32 cellular contexts compared by ENCODE assay signal in genomic region chrX:138638996-138639395, GRCh38.
"Had no signal": no experiment of that assay in that cellular context is flagged by ENCODE, and none has a peak within 500 bp of the region (broad histone marks: within the 10 kb centered on the region; RNA-seq: fewer than 3 reads in every experiment).

No MANE protein-coding gene starts in this region.

- ATAC-seq: activated CD8-positive, alpha-beta memory T cell treated with anti-CD3 and anti-CD28 coated beads, Interleukin-2, amount 10 ng/mL, durations not matched to agents 7 days and 5 days; activated naive CD8-positive, alpha-beta T cell treated with anti-CD3 and anti-CD28 coated beads, Interleukin-2, amount 50 U/mL, for 24 hours; body of pancreas; WTC11 had no signal

- H3K4me3 ChIP-seq: body of pancreas, breast epithelium, PC-9, SJCRH30, SK-N-MC had no signal

- H3K27me3 ChIP-seq: body of pancreas, SJCRH30 had no signal

- H3K9me3 ChIP-seq: body of pancreas, breast epithelium, SJCRH30 had no signal

- H3K27ac ChIP-seq: body of pancreas, breast epithelium, PC-9, SJCRH30, SK-N-MC had no signal

- H3K4me1 ChIP-seq: body of pancreas, breast epithelium, SJCRH30 had no signal

- H2AFZ ChIP-seq: PC-9 had no signal

- H3K4me2 ChIP-seq: PC-9 had no signal

- DNase-seq: activated CD4-positive, alpha-beta memory T cell treated with anti-CD3 and anti-CD28 coated beads for 36 hours; activated CD4-positive, alpha-beta T cell treated with anti-CD3 and anti-CD28 coated beads for 4 hours; activated CD4-positive, alpha-beta T cell treated with anti-CD3 and anti-CD28 coated beads, Interleukin-2, amount 50 U/mL, for 1 hour; activated CD4-positive, CD25-positive, alpha-beta regulatory T cell treated with anti-CD3 and anti-CD28 coated beads, Interleukin-2, amount 50 U/mL, for 72 hours; activated CD8-positive, alpha-beta memory T cell treated with anti-CD3 and anti-CD28 coated beads for 24 hours; activated CD8-positive, alpha-beta memory T cell treated with anti-CD3 and anti-CD28 coated beads, Interleukin-2, amount 10 ng/mL, durations not matched to agents 7 days and 5 days; activated CD8-positive, alpha-beta memory T cell treated with anti-CD3 and anti-CD28 coated beads, Interleukin-2, amount 50 U/mL, for 48 hours; activated effector memory CD4-positive, alpha-beta T cell treated with Interleukin-2 at 50 U/mL for 16 hours; activated naive CD4-positive, alpha-beta T cell treated with anti-CD3 and anti-CD28 coated beads, Interleukin-2, amount 10 ng/mL, durations not matched to agents 7 days and 5 days; activated naive CD8-positive, alpha-beta T cell treated with anti-CD3 and anti-CD28 coated beads, Interleukin-2, amount 50 U/mL, for 24 hours; activated T-cell treated with anti-CD3 and anti-CD28 coated beads, Interleukin-2, amount 50 U/mL, for 48 hours; anterior cingulate cortex; body of pancreas; Kasumi-1; KG1; NCI-H1092 treated with DMSO at 0.1 percent for 48 hours; NCI-H1417; NCI-H146; NCI-H187; NCI-H2029 treated with DMSO at 0.1 percent for 48 hours; NCI-H2107; NCI-H2171; NCI-H510A; NCI-H526; NCI-H748 treated with DMSO at 0.1 percent for 48 hours; NK-92 treated with Interleukin-12 subunit alpha and Interleukin-12 subunit beta, amount 100 ng/mL, for 24 hours; PC-9; SHP77; SJCRH30 had no signal

- H3K36me3 ChIP-seq: breast epithelium, SJCRH30 had no signal
